Comparison of ENCODE assay signal across 1 cellular context in the genomic region with DNA sequence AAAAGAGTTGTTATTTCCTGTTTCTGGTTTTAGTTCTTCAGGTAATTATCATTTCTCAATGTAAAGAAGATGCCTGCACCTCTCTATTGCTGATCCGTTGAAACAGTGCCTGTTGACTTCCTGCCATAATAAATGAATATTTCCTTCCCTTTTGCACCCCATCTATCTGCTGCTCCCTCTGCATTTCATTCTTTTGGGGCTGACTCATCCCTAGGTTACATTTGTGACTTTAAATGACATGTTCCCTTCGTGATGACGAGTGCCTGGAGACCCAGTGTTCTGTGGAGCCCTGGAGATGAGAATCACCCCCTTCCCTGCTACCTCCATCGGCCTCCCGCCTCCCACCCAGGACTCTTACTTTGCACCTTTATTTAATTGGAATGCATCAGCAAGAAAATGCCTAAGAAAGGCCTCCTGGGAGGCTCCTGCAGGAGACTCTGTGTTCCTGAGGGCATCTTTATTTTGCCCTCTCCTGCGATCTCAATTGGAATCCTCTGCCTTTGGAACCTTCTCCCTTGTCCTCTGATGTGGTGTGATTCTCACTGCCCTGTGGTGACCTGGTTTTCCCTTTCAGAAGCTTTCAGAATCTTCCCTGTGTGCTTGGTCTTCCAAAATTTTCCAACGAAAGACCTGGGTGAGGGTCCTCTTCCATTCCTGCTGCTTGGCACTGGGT.
TF ChIP-seq lines count a peak whose summit lies in the region.

No MANE protein-coding gene starts in this region.

TF ChIP-seq in GM12891, 5 proteins besides CTCF, POLR2A, EP300 and RAD21:
- TF ChIP-seq SPI1 (IDR thresholded peaks at IDR 0.05; ENCODE audit: low read depth, low read length) (no peak), POLR2AphosphoS5 (IDR thresholded peaks at IDR 0.05; ENCODE audit: low read depth, low read length) (no peak), TAF1 (IDR thresholded peaks at IDR 0.05; ENCODE audit: low read depth, low read length) (no peak), POU2F2 (IDR thresholded peaks at IDR 0.05; ENCODE audit: low read depth, low read length) (no peak), PAX5 (IDR thresholded peaks at IDR 0.05; ENCODE audit: insufficient read depth, low read length, severe bottlenecking) (no peak)
